12 cellular contexts compared by ENCODE assay signal in genomic region chr3:28903171-28903601, GRCh38.
DNase-seq lines count a peak whose midpoint lies in the region; ATAC-seq and TF ChIP-seq lines count a peak whose summit lies in the region.
"Had no signal": no experiment of that assay in that cellular context is flagged by ENCODE, and none has a peak within 500 bp of the region (broad histone marks: within the 10 kb centered on the region; RNA-seq: fewer than 3 reads in every experiment).

No MANE protein-coding gene starts in this region.

- H3K36me3 Mint-ChIP-seq in type B pancreatic cell, result no peaks in the 10 kb centered on the region
- H3K36me3 Mint-ChIP-seq in endothelial cell (ENCODE audit: low read depth, unreplicated experiment), result no peaks in the 10 kb centered on the region

- H3K14ac ChIP-seq in mesenchymal stem cell (ENCODE audit: low read length in 2 of 2), result no peak overlapping the region

- H4K91ac ChIP-seq in mesenchymal stem cell (ENCODE audit: low read length), result peak overlapping the region; percentile 47

- WGBS in mesenchymal stem cell, result 98% methylated on average over 24 of the region's 30 CpGs

- H3K4me3 ChIP-seq in mesenchymal stem cell (ENCODE audit: insufficient read depth in 1 of 2, low read depth in 1 of 2, low read length in 2 of 2), result no peak overlapping the region
- H3K4me3 ChIP-seq: HAP-1 had no signal

- no peak overlapping the region for H2BK5ac ChIP-seq in mesenchymal stem cell (ENCODE audit: low read depth, low read length, poor library complexity, severe bottlenecking)

- H3K4me1 Mint-ChIP-seq in type B pancreatic cell (ENCODE audit: unreplicated experiment) (peaks cover 4% of the 10 kb centered on the region), endothelial cell (ENCODE audit: unreplicated experiment) (peaks cover 10% of the 10 kb centered on the region)

- ATAC-seq in Right ventricle myocardium inferior (no peak), Right ventricle myocardium superior (ENCODE audit: poor library complexity) (no peak)

- no peak overlapping the region for H3K4me2 ChIP-seq in mesenchymal stem cell (ENCODE audit: low read length, poor library complexity, severe bottlenecking)

- H3K9me3 Mint-ChIP-seq in type B pancreatic cell (peaks cover 9% of the 10 kb centered on the region), endothelial cell (ENCODE audit: unreplicated experiment) (no peaks in the 10 kb centered on the region)

- no peak overlapping the region for H2AFZ ChIP-seq in mesenchymal stem cell (ENCODE audit: low read depth, low read length)

- no peak overlapping the region for H3K4ac ChIP-seq in mesenchymal stem cell (ENCODE audit: low read depth in 1 of 2, low read length in 2 of 2)

- no peaks in the 10 kb centered on the region for H3K36me3 ChIP-seq in mesenchymal stem cell (ENCODE audit: control insufficient read depth in 1 of 2, insufficient read depth in 2 of 2, low read depth in 1 of 2, low read length in 2 of 2)
- H3K36me3 ChIP-seq: HAP-1 had no signal

- H3K18ac ChIP-seq in mesenchymal stem cell (ENCODE audit: low read depth in 1 of 2, low read length in 2 of 2), result peak overlapping the region in 1 of 2 experiments; percentile 1

- no peaks in the 10 kb centered on the region for H3K4me1 ChIP-seq in mesenchymal stem cell (ENCODE audit: control insufficient read depth, insufficient read depth, low read depth, low read length)
- H3K4me1 ChIP-seq: HAP-1 had no signal

- TF ChIP-seq CTCF in type B pancreatic cell (conservative IDR thresholded peaks at IDR 0.05) (no peak), endothelial cell (IDR thresholded peaks at IDR 0.05; ENCODE audit: unreplicated experiment) (no peak)

- no peak overlapping the region for H3K9ac ChIP-seq in mesenchymal stem cell (ENCODE audit: low read length)

- H3K27me3 ChIP-seq in mesenchymal stem cell (ENCODE audit: control insufficient read depth in 1 of 2, insufficient read depth in 1 of 2, low read length in 2 of 2), result no peaks in the 10 kb centered on the region

- no peaks in the 10 kb centered on the region for H3K27me3 Mint-ChIP-seq in type B pancreatic cell
- H3K27me3 Mint-ChIP-seq in endothelial cell (ENCODE audit: unreplicated experiment), result no peaks in the 10 kb centered on the region

- H2BK12ac ChIP-seq in mesenchymal stem cell (ENCODE audit: low read length in 2 of 2), result peak overlapping the region in 1 of 2 experiments; percentile 31

- H2BK120ac ChIP-seq in mesenchymal stem cell (ENCODE audit: low read depth, low read length), result no peak overlapping the region

- intact Hi-C loops in Right ventricle myocardium inferior (cut with DNase I) (no loop called here), Right ventricle myocardium superior (cut with DNase I) (no loop called here), posterior vena cava (cut with DNase I) (no loop called here)

- no peaks in the 10 kb centered on the region for H3K79me1 ChIP-seq in mesenchymal stem cell (replicated peaks; ENCODE audit: low read length, poor library complexity, severe bottlenecking)

- no peak overlapping the region for H2AK5ac ChIP-seq in mesenchymal stem cell (ENCODE audit: low read length, severe bottlenecking)

- DNase-seq in Right ventricle myocardium inferior (ENCODE audit: missing footprints), result peak; percentile 67
- no peak for DNase-seq in Right ventricle myocardium superior
- DNase-seq in mesenchymal stem cell, result no peak
- DNase-seq in posterior vena cava (ENCODE audit: low spot score), result peak; percentile 76
- peak; percentile 65 for DNase-seq in type B pancreatic cell (ENCODE audit: extremely low spot score, unreplicated experiment)
- no peak for DNase-seq in NCI-H510A (lab: John Stamatoyannopoulos, UW)
- no peak for DNase-seq in endothelial cell (ENCODE audit: low spot score)
- DNase-seq in dermis blood vessel endothelial cell, result no peak
- DNase-seq: Calu3, DMS 273 treated with DMSO at 0.1 percent for 48 hours had no signal

- no peak overlapping the region for H3K27ac ChIP-seq in mesenchymal stem cell (ENCODE audit: low read length, poor library complexity, severe bottlenecking)
- H3K27ac ChIP-seq: 22Rv1 had no signal

- no peaks in the 10 kb centered on the region for H3K9me3 ChIP-seq in mesenchymal stem cell (ENCODE audit: control insufficient read depth, low read length)
- H3K9me3 ChIP-seq: HAP-1 had no signal

- no peak overlapping the region for H3K23ac ChIP-seq in mesenchymal stem cell (ENCODE audit: low read length in 2 of 2)

- H3K27ac Mint-ChIP-seq in type B pancreatic cell (no peak overlapping the region), endothelial cell (ENCODE audit: unreplicated experiment) (no peak overlapping the region)

- H2BK15ac ChIP-seq in mesenchymal stem cell (ENCODE audit: low read depth, poor library complexity, severe bottlenecking), result no peak overlapping the region

- no peak overlapping the region for H4K8ac ChIP-seq in mesenchymal stem cell (ENCODE audit: low read length)

- H3K4me3 Mint-ChIP-seq in type B pancreatic cell, result no peak overlapping the region
- no peak overlapping the region for H3K4me3 Mint-ChIP-seq in endothelial cell (ENCODE audit: unreplicated experiment)

Comparison
In these comparisons a context has a peak if more than half of its experiments do, and no peak if none do; other contexts are left out.
1. DNase-seq: peak in Right ventricle myocardium inferior (single experiment), posterior vena cava (single experiment) and type B pancreatic cell (single experiment); none in Right ventricle myocardium superior (single experiment), mesenchymal stem cell (single experiment), NCI-H510A (single experiment), endothelial cell (single experiment) and dermis blood vessel endothelial cell (single experiment).